15 cellular contexts compared by ENCODE assay signal in the genomic region with DNA sequence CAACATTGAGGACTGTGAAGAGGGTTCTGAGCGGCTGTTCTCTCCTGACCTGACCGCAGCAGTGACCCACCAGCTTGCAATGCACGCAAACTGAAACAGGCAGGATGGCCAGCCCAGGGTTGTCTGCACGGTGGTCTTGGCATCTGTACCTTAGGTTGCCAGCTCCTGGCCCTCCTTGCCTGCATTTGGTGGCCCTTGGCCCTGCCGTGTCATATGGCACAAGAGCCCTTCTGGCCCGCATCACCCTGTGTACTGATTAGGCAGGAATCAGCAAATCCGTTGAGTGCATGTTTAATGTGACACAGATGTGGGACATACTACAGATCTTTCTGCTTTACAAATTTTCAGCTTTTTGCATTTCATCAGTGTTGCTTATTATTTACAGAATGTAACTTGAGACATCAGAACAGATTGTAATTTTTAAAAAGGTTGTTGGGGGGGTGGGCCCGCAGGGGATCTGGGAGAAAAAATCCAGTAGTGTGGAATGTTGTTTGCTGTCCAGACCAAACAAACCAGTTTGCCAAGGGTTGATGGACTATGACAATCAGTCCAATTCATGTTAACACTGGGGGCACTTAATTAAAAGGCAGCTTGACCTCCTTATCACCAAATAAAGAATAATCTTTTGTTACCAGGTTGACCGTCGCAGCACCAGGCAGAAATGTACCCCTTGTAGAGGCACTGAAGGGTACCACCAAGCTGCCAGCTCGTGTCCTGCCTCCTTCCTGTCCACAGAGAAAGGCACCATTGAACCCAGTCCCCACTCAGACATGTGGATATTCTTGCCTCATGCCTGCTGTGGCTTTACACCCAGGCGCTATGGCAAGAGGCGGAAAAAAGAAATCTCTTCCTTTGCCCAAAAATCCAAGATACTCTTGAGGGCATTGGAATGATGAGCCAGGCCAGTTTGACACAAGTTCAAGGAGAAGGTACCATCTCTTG.
DNase-seq lines count a peak whose midpoint lies in the region; ATAC-seq and TF ChIP-seq lines count a peak whose summit lies in the region.
"Had no signal": no experiment of that assay in that cellular context is flagged by ENCODE, and none has a peak within 500 bp of the region (broad histone marks: within the 10 kb centered on the region; RNA-seq: fewer than 3 reads in every experiment).

No MANE protein-coding gene starts in this region.

- H3K36me3 ChIP-seq in lower lobe of right lung (peaks cover 4% of the 10 kb centered on the region), upper lobe of right lung (no peaks in the 10 kb centered on the region), mucosa of descending colon (ENCODE audit: low read depth) (no peaks in the 10 kb centered on the region)

- H3K4me3 ChIP-seq in lower lobe of right lung (no peak overlapping the region), upper lobe of right lung (no peak overlapping the region), mucosa of descending colon (no peak overlapping the region)

- TF ChIP-seq CTCF in lower lobe of right lung (IDR thresholded peaks at IDR 0.05) = no peak
- TF ChIP-seq CTCF in upper lobe of right lung (IDR thresholded peaks at IDR 0.05) = no peak
- TF ChIP-seq CTCF in mucosa of descending colon (IDR thresholded peaks at IDR 0.05) = no peak

- H3K4me1 ChIP-seq in lower lobe of right lung = peaks cover 45% of the 10 kb centered on the region
- peaks cover 33% of the 10 kb centered on the region for H3K4me1 ChIP-seq in upper lobe of right lung
- H3K4me1 ChIP-seq in mucosa of descending colon (ENCODE audit: low read depth) = peaks cover 9% of the 10 kb centered on the region

- ATAC-seq in lower lobe of right lung (peak in 1 of 2 donors; percentile 42), upper lobe of right lung (no peak), HG03175 (IDR thresholded peaks at IDR 0.05; ENCODE audit: unreplicated experiment) (no peak), mucosa of descending colon (no peak)
- ATAC-seq: activated CD8-positive, alpha-beta T cell treated with anti-CD3 and anti-CD28 coated beads for 36 hours; naive thymus-derived CD8-positive, alpha-beta T cell had no signal

- H3K27me3 ChIP-seq in lower lobe of right lung (ENCODE audit: low read depth) (no peaks in the 10 kb centered on the region), upper lobe of right lung (no peaks in the 10 kb centered on the region)

- intact Hi-C loops in lower lobe of right lung (cut with DNase I) = no loop called here
- intact Hi-C loops in upper lobe of right lung (cut with DNase I) = no loop called here
- intact Hi-C loops in mucosa of descending colon (cut with DNase I, micrococcal nuclease) = no loop called here

- DNase-seq in NCI-H524 (lab: John Stamatoyannopoulos, UW) (peak; percentile 1 to 54), NCI-H524 treated with DMSO at 0.1 percent for 48 hours (lab: John Stamatoyannopoulos, UW) (no peak), dedifferentiated amniotic fluid mesenchymal stem cell (ENCODE audit: extremely low spot score) (peak; percentile 49), lower lobe of right lung (no peak), upper lobe of right lung (no peak), mucosa of descending colon (no peak), NCI-H128 (lab: John Stamatoyannopoulos, UW; ENCODE audit: unreplicated experiment) (no peak)
- DNase-seq: activated CD8-positive, alpha-beta T cell treated with anti-CD3 and anti-CD28 coated beads for 36 hours; GDM1; naive thymus-derived CD8-positive, alpha-beta T cell; NCI-H1105; NCI-H82; stimulated activated CD4-positive, alpha-beta T cell treated with anti-CD3 and anti-CD28 coated beads, Interleukin-15, amount 100 ng/mL, for 24 hours; SW 1271 had no signal

- H3K27ac ChIP-seq in lower lobe of right lung (peak overlapping the region; percentile 64), upper lobe of right lung (peak overlapping the region; percentile 9)

- H3K9me3 ChIP-seq in lower lobe of right lung (no peaks in the 10 kb centered on the region), upper lobe of right lung (no peaks in the 10 kb centered on the region), mucosa of descending colon (no peaks in the 10 kb centered on the region)

Comparison
In these comparisons a context has a peak if more than half of its experiments do, and no peak if none do; other contexts are left out.
1. DNase-seq: peak in NCI-H524 (2 of 2) and dedifferentiated amniotic fluid mesenchymal stem cell (single experiment); none in NCI-H524 treated with DMSO at 0.1 percent for 48 hours (single experiment), lower lobe of right lung (single experiment), upper lobe of right lung (single experiment), mucosa of descending colon (0 of 3) and NCI-H128 (single experiment).